Comparison of ENCODE assay signal across 1 cellular context in genomic region chr17:37358098-37358829, GRCh38.
A peak's percentile ranks its signal among the peaks of the same experiment; 100 is the strongest.
TF ChIP-seq lines count a peak whose summit lies in the region.

No MANE protein-coding gene starts in this region.

TF ChIP-seq in K562, 482 proteins besides CTCF, POLR2A, EP300 and RAD21 (continues in another document):
- TF ChIP-seq, protein P1, sequence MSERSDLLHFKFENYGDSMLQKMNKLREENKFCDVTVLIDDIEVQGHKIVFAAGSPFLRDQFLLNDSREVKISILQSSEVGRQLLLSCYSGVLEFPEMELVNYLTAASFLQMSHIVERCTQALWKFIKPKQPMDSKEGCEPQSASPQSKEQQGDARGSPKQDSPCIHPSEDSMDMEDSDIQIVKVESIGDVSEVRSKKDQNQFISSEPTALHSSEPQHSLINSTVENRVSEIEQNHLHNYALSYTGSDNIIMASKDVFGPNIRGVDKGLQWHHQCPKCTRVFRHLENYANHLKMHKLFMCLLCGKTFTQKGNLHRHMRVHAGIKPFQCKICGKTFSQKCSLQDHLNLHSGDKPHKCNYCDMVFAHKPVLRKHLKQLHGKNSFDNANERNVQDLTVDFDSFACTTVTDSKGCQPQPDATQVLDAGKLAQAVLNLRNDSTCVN (CRISPR knock-in tag; IDR thresholded peaks at IDR 0.05): no peak
- TF ChIP-seq ZNF584 (CRISPR knock-in tag; IDR thresholded peaks at IDR 0.05; ENCODE audit: low read depth) (no peak), ESRRB (CRISPR knock-in tag; IDR thresholded peaks at IDR 0.05; ENCODE audit: borderline replicate concordance) (no peak), ZNF589 (CRISPR knock-in tag; IDR thresholded peaks at IDR 0.05; ENCODE audit: low read depth) (no peak), CTBP1 (IDR thresholded peaks at IDR 0.05; ENCODE audit: borderline replicate concordance) (0 out of 2 replicates have a peak, but pooled peaks have one; percentile 23), ZNF41 (CRISPR knock-in tag; conservative IDR thresholded peaks at IDR 0.05) (no peak), KLF10 (CRISPR knock-in tag; IDR thresholded peaks at IDR 0.05) (no peak), FOXJ2 (tag; IDR thresholded peaks at IDR 0.05) (no peak), RBM14 (IDR thresholded peaks at IDR 0.05; ENCODE audit: borderline replicate concordance, insufficient read depth, low read depth, low read length) (no peak), ZNF134 (CRISPR knock-in tag; conservative IDR thresholded peaks at IDR 0.05) (no peak), XRCC4 (IDR thresholded peaks at IDR 0.05; ENCODE audit: extremely low read depth, insufficient read depth, insufficient read length) (no peak), EGR1 (conservative IDR thresholded peaks at IDR 0.05) (no peak; the same call in 1 of the 2 replicates), ZBTB8A (IDR thresholded peaks at IDR 0.05; ENCODE audit: partially characterized antibody) (no peak), SREBF2 (CRISPR knock-in tag; IDR thresholded peaks at IDR 0.05) (no peak), KDM5B (IDR thresholded peaks at IDR 0.05; ENCODE audit: insufficient replicate concordance, low read depth, low read length) (no peak), FOXK1 (CRISPR knock-in tag; IDR thresholded peaks at IDR 0.05; ENCODE audit: borderline replicate concordance) (0 out of 2 replicates have a peak, but pooled peaks have one; percentile 52), PHF20 (IDR thresholded peaks at IDR 0.05; ENCODE audit: partially characterized antibody) (no peak), ZNF408 (CRISPR knock-in tag; IDR thresholded peaks at IDR 0.05; ENCODE audit: low read depth) (no peak), ZBTB9 (CRISPR knock-in tag; IDR thresholded peaks at IDR 0.05) (no peak), SREBF1 (IDR thresholded peaks at IDR 0.05; ENCODE audit: borderline replicate concordance, low read depth, low read length) (no peak), ZNF121 (CRISPR knock-in tag; conservative IDR thresholded peaks at IDR 0.05) (no peak), NR2C1 (IDR thresholded peaks at IDR 0.05) (no peak), NR2C1 (tag; IDR thresholded peaks at IDR 0.05) (no peak), POLR3G (IDR thresholded peaks at IDR 0.05; ENCODE audit: extremely low read depth, insufficient read length, insufficient replicate concordance) (no peak), RBM22 (IDR thresholded peaks at IDR 0.05; ENCODE audit: low read depth, low read length, poor library complexity, severe bottlenecking) (no peak), ZNF3 (CRISPR knock-in tag; IDR thresholded peaks at IDR 0.05) (no peak), RAD51 (IDR thresholded peaks at IDR 0.05; ENCODE audit: borderline replicate concordance, low read depth) (peak; percentile 45; the same call in 1 of the 2 replicates), MXI1 (IDR thresholded peaks at IDR 0.05; ENCODE audit: low read depth, low read length) (peak; percentile 97), MTA1 (IDR thresholded peaks at IDR 0.05; ENCODE audit: borderline replicate concordance) (no peak), ZNF780A (CRISPR knock-in tag; IDR thresholded peaks at IDR 0.05) (no peak), CHD2 (IDR thresholded peaks at IDR 0.05; ENCODE audit: low read depth, low read length) (no peak), ZC3H8 (IDR thresholded peaks at IDR 0.05) (no peak), HLTF (IDR thresholded peaks at IDR 0.05) (no peak), PTTG1 (tag; IDR thresholded peaks at IDR 0.05; ENCODE audit: low read depth) (no peak), RFX5 (IDR thresholded peaks at IDR 0.05; ENCODE audit: low read depth, low read length) (no peak), ZNF217 (CRISPR knock-in tag; IDR thresholded peaks at IDR 0.05) (no peak), ZNF551 (CRISPR knock-in tag; IDR thresholded peaks at IDR 0.05) (no peak), E2F6 (IDR thresholded peaks at IDR 0.05; ENCODE audit: borderline replicate concordance in 1 of 2, extremely low read depth in 1 of 2, insufficient read depth in 1 of 2, insufficient read length in 1 of 2, low read depth in 1 of 2, low read length in 1 of 2, poor library complexity in 1 of 2, severe bottlenecking in 1 of 2) (no peak), BRCA1 (IDR thresholded peaks at IDR 0.05) (no peak), BRCA1 (CRISPR knock-in tag; IDR thresholded peaks at IDR 0.05) (no peak), L3MBTL2 (IDR thresholded peaks at IDR 0.05) (no peak), TAF9B (IDR thresholded peaks at IDR 0.05; ENCODE audit: partially characterized antibody) (no peak), BRD9 (IDR thresholded peaks at IDR 0.05; ENCODE audit: low read depth, partially characterized antibody) (no peak), ZKSCAN3 (CRISPR knock-in tag; IDR thresholded peaks at IDR 0.05) (no peak), GABPA (tag; conservative IDR thresholded peaks at IDR 0.05; ENCODE audit: low read depth) (no peak), BACH1 (tag; IDR thresholded peaks at IDR 0.05) (no peak), ZFX (CRISPR knock-in tag; IDR thresholded peaks at IDR 0.05) (no peak), CBFA2T2 (conservative IDR thresholded peaks at IDR 0.05) (0 out of 2 replicates have a peak, but pooled peaks have one; percentile 3), SETDB1 (IDR thresholded peaks at IDR 0.05; ENCODE audit: low read length) (no peak), ZFPM2 (CRISPR knock-in tag; IDR thresholded peaks at IDR 0.05) (no peak), ZNF324 (CRISPR knock-in tag; IDR thresholded peaks at IDR 0.05) (no peak), ZNF75A (CRISPR knock-in tag; IDR thresholded peaks at IDR 0.05) (no peak)
- TF ChIP-seq, protein P2, sequence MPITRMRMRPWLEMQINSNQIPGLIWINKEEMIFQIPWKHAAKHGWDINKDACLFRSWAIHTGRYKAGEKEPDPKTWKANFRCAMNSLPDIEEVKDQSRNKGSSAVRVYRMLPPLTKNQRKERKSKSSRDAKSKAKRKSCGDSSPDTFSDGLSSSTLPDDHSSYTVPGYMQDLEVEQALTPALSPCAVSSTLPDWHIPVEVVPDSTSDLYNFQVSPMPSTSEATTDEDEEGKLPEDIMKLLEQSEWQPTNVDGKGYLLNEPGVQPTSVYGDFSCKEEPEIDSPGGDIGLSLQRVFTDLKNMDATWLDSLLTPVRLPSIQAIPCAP (CRISPR knock-in tag; IDR thresholded peaks at IDR 0.05; ENCODE audit: borderline replicate concordance): no peak
- TF ChIP-seq, protein P3, sequence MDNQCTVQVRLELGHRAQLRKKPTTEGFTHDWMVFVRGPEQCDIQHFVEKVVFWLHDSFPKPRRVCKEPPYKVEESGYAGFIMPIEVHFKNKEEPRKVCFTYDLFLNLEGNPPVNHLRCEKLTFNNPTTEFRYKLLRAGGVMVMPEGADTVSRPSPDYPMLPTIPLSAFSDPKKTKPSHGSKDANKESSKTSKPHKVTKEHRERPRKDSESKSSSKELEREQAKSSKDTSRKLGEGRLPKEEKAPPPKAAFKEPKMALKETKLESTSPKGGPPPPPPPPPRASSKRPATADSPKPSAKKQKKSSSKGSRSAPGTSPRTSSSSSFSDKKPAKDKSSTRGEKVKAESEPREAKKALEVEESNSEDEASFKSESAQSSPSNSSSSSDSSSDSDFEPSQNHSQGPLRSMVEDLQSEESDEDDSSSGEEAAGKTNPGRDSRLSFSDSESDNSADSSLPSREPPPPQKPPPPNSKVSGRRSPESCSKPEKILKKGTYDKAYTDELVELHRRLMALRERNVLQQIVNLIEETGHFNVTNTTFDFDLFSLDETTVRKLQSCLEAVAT (IDR thresholded peaks at IDR 0.05): 0 out of 4 replicates have a peak, but pooled peaks of 1 of the 2 experiments have one; percentile 19
- TF ChIP-seq, protein P4, sequence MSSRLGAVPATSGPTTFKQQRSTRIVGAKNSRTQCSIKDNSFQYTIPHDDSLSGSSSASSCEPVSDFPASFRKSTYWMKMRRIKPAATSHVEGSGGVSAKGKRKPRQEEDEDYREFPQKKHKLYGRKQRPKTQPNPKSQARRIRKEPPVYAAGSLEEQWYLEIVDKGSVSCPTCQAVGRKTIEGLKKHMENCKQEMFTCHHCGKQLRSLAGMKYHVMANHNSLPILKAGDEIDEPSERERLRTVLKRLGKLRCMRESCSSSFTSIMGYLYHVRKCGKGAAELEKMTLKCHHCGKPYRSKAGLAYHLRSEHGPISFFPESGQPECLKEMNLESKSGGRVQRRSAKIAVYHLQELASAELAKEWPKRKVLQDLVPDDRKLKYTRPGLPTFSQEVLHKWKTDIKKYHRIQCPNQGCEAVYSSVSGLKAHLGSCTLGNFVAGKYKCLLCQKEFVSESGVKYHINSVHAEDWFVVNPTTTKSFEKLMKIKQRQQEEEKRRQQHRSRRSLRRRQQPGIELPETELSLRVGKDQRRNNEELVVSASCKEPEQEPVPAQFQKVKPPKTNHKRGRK (tag; IDR thresholded peaks at IDR 0.05): no peak
- TF ChIP-seq, protein P5, sequence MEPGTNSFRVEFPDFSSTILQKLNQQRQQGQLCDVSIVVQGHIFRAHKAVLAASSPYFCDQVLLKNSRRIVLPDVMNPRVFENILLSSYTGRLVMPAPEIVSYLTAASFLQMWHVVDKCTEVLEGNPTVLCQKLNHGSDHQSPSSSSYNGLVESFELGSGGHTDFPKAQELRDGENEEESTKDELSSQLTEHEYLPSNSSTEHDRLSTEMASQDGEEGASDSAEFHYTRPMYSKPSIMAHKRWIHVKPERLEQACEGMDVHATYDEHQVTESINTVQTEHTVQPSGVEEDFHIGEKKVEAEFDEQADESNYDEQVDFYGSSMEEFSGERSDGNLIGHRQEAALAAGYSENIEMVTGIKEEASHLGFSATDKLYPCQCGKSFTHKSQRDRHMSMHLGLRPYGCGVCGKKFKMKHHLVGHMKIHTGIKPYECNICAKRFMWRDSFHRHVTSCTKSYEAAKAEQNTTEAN (CRISPR knock-in tag; IDR thresholded peaks at IDR 0.05): no peak
- TF ChIP-seq, protein P6, sequence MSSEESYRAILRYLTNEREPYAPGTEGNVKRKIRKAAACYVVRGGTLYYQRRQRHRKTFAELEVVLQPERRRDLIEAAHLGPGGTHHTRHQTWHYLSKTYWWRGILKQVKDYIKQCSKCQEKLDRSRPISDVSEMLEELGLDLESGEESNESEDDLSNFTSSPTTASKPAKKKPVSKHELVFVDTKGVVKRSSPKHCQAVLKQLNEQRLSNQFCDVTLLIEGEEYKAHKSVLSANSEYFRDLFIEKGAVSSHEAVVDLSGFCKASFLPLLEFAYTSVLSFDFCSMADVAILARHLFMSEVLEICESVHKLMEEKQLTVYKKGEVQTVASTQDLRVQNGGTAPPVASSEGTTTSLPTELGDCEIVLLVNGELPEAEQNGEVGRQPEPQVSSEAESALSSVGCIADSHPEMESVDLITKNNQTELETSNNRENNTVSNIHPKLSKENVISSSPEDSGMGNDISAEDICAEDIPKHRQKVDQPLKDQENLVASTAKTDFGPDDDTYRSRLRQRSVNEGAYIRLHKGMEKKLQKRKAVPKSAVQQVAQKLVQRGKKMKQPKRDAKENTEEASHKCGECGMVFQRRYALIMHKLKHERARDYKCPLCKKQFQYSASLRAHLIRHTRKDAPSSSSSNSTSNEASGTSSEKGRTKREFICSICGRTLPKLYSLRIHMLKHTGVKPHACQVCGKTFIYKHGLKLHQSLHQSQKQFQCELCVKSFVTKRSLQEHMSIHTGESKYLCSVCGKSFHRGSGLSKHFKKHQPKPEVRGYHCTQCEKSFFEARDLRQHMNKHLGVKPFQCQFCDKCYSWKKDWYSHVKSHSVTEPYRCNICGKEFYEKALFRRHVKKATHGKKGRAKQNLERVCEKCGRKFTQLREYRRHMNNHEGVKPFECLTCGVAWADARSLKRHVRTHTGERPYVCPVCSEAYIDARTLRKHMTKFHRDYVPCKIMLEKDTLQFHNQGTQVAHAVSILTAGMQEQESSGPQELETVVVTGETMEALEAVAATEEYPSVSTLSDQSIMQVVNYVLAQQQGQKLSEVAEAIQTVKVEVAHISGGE (CRISPR knock-in tag; IDR thresholded peaks at IDR 0.05): no peak
- TF ChIP-seq, protein P7, sequence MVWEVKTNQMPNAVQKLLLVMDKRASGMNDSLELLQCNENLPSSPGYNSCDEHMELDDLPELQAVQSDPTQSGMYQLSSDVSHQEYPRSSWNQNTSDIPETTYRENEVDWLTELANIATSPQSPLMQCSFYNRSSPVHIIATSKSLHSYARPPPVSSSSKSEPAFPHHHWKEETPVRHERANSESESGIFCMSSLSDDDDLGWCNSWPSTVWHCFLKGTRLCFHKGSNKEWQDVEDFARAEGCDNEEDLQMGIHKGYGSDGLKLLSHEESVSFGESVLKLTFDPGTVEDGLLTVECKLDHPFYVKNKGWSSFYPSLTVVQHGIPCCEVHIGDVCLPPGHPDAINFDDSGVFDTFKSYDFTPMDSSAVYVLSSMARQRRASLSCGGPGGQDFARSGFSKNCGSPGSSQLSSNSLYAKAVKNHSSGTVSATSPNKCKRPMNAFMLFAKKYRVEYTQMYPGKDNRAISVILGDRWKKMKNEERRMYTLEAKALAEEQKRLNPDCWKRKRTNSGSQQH (CRISPR knock-in tag; IDR thresholded peaks at IDR 0.05): no peak
- TF ChIP-seq, protein P8, sequence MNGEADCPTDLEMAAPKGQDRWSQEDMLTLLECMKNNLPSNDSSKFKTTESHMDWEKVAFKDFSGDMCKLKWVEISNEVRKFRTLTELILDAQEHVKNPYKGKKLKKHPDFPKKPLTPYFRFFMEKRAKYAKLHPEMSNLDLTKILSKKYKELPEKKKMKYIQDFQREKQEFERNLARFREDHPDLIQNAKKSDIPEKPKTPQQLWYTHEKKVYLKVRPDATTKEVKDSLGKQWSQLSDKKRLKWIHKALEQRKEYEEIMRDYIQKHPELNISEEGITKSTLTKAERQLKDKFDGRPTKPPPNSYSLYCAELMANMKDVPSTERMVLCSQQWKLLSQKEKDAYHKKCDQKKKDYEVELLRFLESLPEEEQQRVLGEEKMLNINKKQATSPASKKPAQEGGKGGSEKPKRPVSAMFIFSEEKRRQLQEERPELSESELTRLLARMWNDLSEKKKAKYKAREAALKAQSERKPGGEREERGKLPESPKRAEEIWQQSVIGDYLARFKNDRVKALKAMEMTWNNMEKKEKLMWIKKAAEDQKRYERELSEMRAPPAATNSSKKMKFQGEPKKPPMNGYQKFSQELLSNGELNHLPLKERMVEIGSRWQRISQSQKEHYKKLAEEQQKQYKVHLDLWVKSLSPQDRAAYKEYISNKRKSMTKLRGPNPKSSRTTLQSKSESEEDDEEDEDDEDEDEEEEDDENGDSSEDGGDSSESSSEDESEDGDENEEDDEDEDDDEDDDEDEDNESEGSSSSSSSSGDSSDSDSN (IDR thresholded peaks at IDR 0.05; ENCODE audit: borderline replicate concordance in 1 of 2, low read depth in 2 of 2, low read length in 2 of 2): 0 out of 4 replicates have a peak, but pooled peaks of 1 of the 2 experiments have one; percentile 50
